In genomic region chr1:87045757-87046422, GRCh38 we compare ENCODE assay signal across 9 cellular contexts.
DNase-seq lines count a peak whose midpoint lies in the region; ATAC-seq and TF ChIP-seq lines count a peak whose summit lies in the region.
"Had no signal": no experiment of that assay in that cellular context is flagged by ENCODE, and none has a peak within 500 bp of the region (broad histone marks: within the 10 kb centered on the region; RNA-seq: fewer than 3 reads in every experiment).

No MANE protein-coding gene starts in this region.

- no peaks in the 10 kb centered on the region for H3K4me1 ChIP-seq in H9 (ENCODE audit: insufficient read depth, low read length)

- no peak overlapping the region for H3K27ac ChIP-seq in H9 (ENCODE audit: insufficient read length, low read depth, low read length)
- H3K27ac ChIP-seq: KMS-11 had no signal

- TF ChIP-seq CTCF in H9 (conservative IDR thresholded peaks at IDR 0.05), result no peak

- H2BK20ac ChIP-seq in H9 (ENCODE audit: low read depth, low read length, poor library complexity, severe bottlenecking), result no peak overlapping the region

- H3T11ph ChIP-seq in H9 (ENCODE audit: low read length), result no peak overlapping the region

- H3K9me3 ChIP-seq in H9 (ENCODE audit: control insufficient read depth, low read depth, low read length), result no peaks in the 10 kb centered on the region

- no peaks in the 10 kb centered on the region for H3K27me3 Mint-ChIP-seq in H9 (ENCODE audit: low read depth)

- no peak overlapping the region for H3K4me3 Mint-ChIP-seq in H9

- no peak overlapping the region for H2BK120ac ChIP-seq in H9 (ENCODE audit: low read depth, low read length, poor library complexity, severe bottlenecking)

- no peak overlapping the region for H2AK5ac ChIP-seq in H9 (ENCODE audit: insufficient read length, low read length)

- H3K27ac Mint-ChIP-seq in H9, result no peak overlapping the region

- no peaks in the 10 kb centered on the region for H3K27me3 ChIP-seq in H9 (ENCODE audit: insufficient read depth, low read length)

- H2BK15ac ChIP-seq in H9 (ENCODE audit: low read depth, low read length), result no peak overlapping the region

- no peak overlapping the region for H3K18ac ChIP-seq in H9 (ENCODE audit: insufficient read length, low read depth, low read length)

- H3K4me2 ChIP-seq in H9 (ENCODE audit: insufficient read depth, insufficient read length, low read length), result no peak overlapping the region
- H3K4me2 ChIP-seq: KMS-11 had no signal

- no peak overlapping the region for H3K23ac ChIP-seq in H9 (ENCODE audit: insufficient read length, low read depth, low read length)

- H4K91ac ChIP-seq in H9 (ENCODE audit: insufficient read length, low read depth, low read length), result no peak overlapping the region

- H2BK5ac ChIP-seq in H9 (ENCODE audit: insufficient read length, low read length), result no peak overlapping the region

- H4K8ac ChIP-seq in H9 (replicated peaks; ENCODE audit: insufficient read length, low read depth, low read length), result no peak overlapping the region

- no peak overlapping the region for H2BK12ac ChIP-seq in H9 (ENCODE audit: insufficient read length, low read depth, low read length)

- H3K9me3 Mint-ChIP-seq in H9, result peaks cover 14 to 15% of the 10 kb centered on the region in 2 experiments; a peak in 4 of 5 replicates

- H3K79me2 ChIP-seq in H9 (ENCODE audit: insufficient read depth, low read length), result no peaks in the 10 kb centered on the region; the same call in 1 of the 2 replicates

- DNase-seq in activated T-cell treated with anti-CD3 and anti-CD28 coated beads for 4 hours (peak; percentile 21), H9 (no peak)
- DNase-seq in stimulated activated CD4-positive, alpha-beta T cell treated with anti-CD3 and anti-CD28 coated beads, Interleukin-2, amount 100 ng/mL, for 4 hours (ENCODE audit: low read depth), result peak; percentile 29

- no peaks in the 10 kb centered on the region for H4K20me1 ChIP-seq in H9 (ENCODE audit: control insufficient read depth, insufficient read depth, insufficient read length)

- no peak overlapping the region for H3K4ac ChIP-seq in H9 (ENCODE audit: low read depth, low read length)

- WGBS in H9 (ENCODE audit: extremely low coverage, insufficient read length, low lambda C conversion rate), result no CpG with 5 or more reads among the region's 5 CpGs

- no peaks in the 10 kb centered on the region for H3K4me1 Mint-ChIP-seq in H9

- no peak overlapping the region for H2AFZ ChIP-seq in H9 (ENCODE audit: low read length)

- H4K5ac ChIP-seq in H9 (ENCODE audit: insufficient read length, low read depth, low read length), result no peak overlapping the region

- no peak overlapping the region for H3K56ac ChIP-seq in H9 (ENCODE audit: insufficient read length, low read depth, low read length)

- peak; percentile 55 for ATAC-seq in GM18909 (IDR thresholded peaks at IDR 0.05; ENCODE audit: poor library complexity, unreplicated experiment)
- ATAC-seq in HG03520 (IDR thresholded peaks at IDR 0.05; ENCODE audit: unreplicated experiment), result peak; percentile 29
- ATAC-seq in HG03025 (IDR thresholded peaks at IDR 0.05; ENCODE audit: low FRiP score, unreplicated experiment), result no peak
- no peak for ATAC-seq in GM21515 (IDR thresholded peaks at IDR 0.05; ENCODE audit: unreplicated experiment)
- no peak for ATAC-seq in GM18873 (IDR thresholded peaks at IDR 0.05; ENCODE audit: low FRiP score, unreplicated experiment)

- H3K79me1 ChIP-seq in H9 (ENCODE audit: insufficient read depth, low read depth, low read length, poor library complexity, severe bottlenecking), result no peaks in the 10 kb centered on the region

- no peak overlapping the region for H3K14ac ChIP-seq in H9 (ENCODE audit: insufficient read depth, low read length)

- peaks cover 9 to 17% (median 17%) of the 10 kb centered on the region in 3 experiments for H3K36me3 Mint-ChIP-seq in H9 (ENCODE audit: insufficient read depth in 1 of 3, low read depth in 3 of 3)

- H3K23me2 ChIP-seq in H9 (ENCODE audit: insufficient read length, low read depth, low read length, poor library complexity, severe bottlenecking), result no peaks in the 10 kb centered on the region

- H3K9ac ChIP-seq in H9 (ENCODE audit: extremely low read depth, insufficient read length, low read length), result no peak overlapping the region
- H3K9ac ChIP-seq: KMS-11 had no signal

Comparison
In these comparisons a context has a peak if more than half of its experiments do, and no peak if none do; other contexts are left out.
1. ATAC-seq: peak in GM18909 (single experiment) and HG03520 (single experiment); none in HG03025 (single experiment), GM21515 (single experiment) and GM18873 (single experiment).